In the genomic region with DNA sequence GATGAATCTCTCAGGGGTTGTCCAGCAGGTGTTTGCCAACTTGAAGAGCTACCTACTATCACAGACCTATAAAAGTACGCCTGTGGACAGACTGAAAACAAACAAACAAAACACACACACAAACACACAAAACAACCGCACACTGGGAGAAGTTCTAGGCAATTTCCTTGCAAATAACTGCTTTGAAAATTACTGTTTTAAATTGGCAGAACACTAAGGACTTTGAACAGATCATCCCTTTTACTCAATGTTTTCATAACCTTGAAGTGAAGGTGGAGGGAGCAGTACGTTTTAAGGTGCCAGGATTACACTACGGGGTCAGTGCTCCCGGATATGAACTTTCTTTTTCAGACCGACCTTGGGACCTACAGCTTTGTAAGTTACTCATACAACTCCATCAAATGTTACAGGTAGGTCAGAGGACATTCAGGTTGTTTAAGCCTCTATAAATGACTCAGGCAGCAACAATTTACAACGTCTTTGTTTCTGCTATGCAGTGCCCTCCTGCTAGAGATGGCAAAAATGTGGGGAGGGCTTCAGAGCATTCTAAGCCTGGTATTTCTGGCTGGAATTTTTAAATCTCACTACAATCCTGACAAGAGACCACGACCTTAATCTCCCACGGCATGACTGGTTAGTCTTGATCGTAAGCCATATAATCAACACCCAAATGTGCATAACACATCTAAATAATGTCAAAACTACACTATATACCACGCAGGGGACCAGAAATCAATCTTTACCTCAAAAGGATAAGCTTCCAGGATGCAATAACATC, we compare ENCODE assay signal across 8 cellular contexts. TPM values are rescaled to one million over a fixed set of nuclear protein-coding genes. Genes with fewer than 3 reads are reported as not detected.
DNase-seq lines count a peak whose midpoint lies in the region; ATAC-seq and TF ChIP-seq lines count a peak whose summit lies in the region.

No MANE protein-coding gene starts in this region.

- no peak for DNase-seq in lower lobe of right lung
- DNase-seq in NCI-H524 treated with DMSO at 0.1 percent for 48 hours (lab: John Stamatoyannopoulos, UW), result no peak

- peak overlapping the region; percentile 84 to 99 (median 95) for H3K4me3 ChIP-seq in BLaER1 treated with 17β-estradiol and CSF1 and Interleukin-3, amounts not matched to agents 10 nM and 100 nM
- H3K4me3 ChIP-seq in lower lobe of right lung (peak overlapping the region; percentile 92), urinary bladder (ENCODE audit: low read depth, low read length) (peak overlapping the region; percentile 96)

- no peak for ATAC-seq in lower lobe of right lung
- ATAC-seq in HG03378 (IDR thresholded peaks at IDR 0.05; ENCODE audit: unreplicated experiment), result no peak
- ATAC-seq in HG02852 (IDR thresholded peaks at IDR 0.05; ENCODE audit: unreplicated experiment), result no peak

- peaks cover 27 to 32% (median 28%) of the 10 kb centered on the region in 11 experiments for H3K36me3 ChIP-seq in BLaER1 treated with 17β-estradiol and CSF1 and Interleukin-3, amounts not matched to agents 10 nM and 100 nM
- H3K36me3 ChIP-seq in lower lobe of right lung, result peaks cover 22% of the 10 kb centered on the region
- H3K36me3 ChIP-seq in urinary bladder (ENCODE audit: insufficient read depth), result peaks cover 3% of the 10 kb centered on the region

- H3K27me3 ChIP-seq in BLaER1 treated with 17β-estradiol and CSF1 and Interleukin-3, amounts not matched to agents 10 nM and 100 nM, result no peaks in the 10 kb centered on the region
- H3K27me3 ChIP-seq in lower lobe of right lung (ENCODE audit: low read depth), result no peaks in the 10 kb centered on the region

- H3K9me3 ChIP-seq in BLaER1 treated with 17β-estradiol and CSF1 and Interleukin-3, amounts not matched to agents 10 nM and 100 nM (replicated peaks in 1 of 11), result no peaks in the 10 kb centered on the region
- no peaks in the 10 kb centered on the region for H3K9me3 ChIP-seq in lower lobe of right lung

- H3K36me3 Mint-ChIP-seq in IgD-negative memory B cell, result no peaks in the 10 kb centered on the region
- peaks cover 23% of the 10 kb centered on the region for H3K36me3 Mint-ChIP-seq in brain

- peak overlapping the region; percentile 90 to 96 (median 93) for H3K4me3 Mint-ChIP-seq in IgD-negative memory B cell
- peak overlapping the region; percentile 87 to 90 (median 88) for H3K4me3 Mint-ChIP-seq in brain

- peak overlapping the region; percentile 64 to 98 (median 97); a peak in 20 of 22 replicates for H3K27ac ChIP-seq in BLaER1 treated with 17β-estradiol and CSF1 and Interleukin-3, amounts not matched to agents 10 nM and 100 nM
- H3K27ac ChIP-seq in lower lobe of right lung (peak overlapping the region; percentile 98), urinary bladder (ENCODE audit: low read depth) (peak overlapping the region; percentile 80)

- 43% methylated on average over 11 of the region's 11 CpGs for WGBS in urinary bladder

- H3K4me1 ChIP-seq in BLaER1 treated with 17β-estradiol and CSF1 and Interleukin-3, amounts not matched to agents 10 nM and 100 nM, result peaks cover 40 to 80% (median 74%) of the 10 kb centered on the region in 10 experiments
- peaks cover 38% of the 10 kb centered on the region for H3K4me1 ChIP-seq in lower lobe of right lung
- H3K4me1 ChIP-seq in urinary bladder (ENCODE audit: insufficient read depth), result no peaks in the 10 kb centered on the region

- H3K27ac Mint-ChIP-seq in IgD-negative memory B cell (peak overlapping the region; percentile 73 to 81 (median 76)), brain (peak overlapping the region; percentile 64 to 94 (median 86))

- H3K9me3 Mint-ChIP-seq in IgD-negative memory B cell (no peaks in the 10 kb centered on the region), brain (no peaks in the 10 kb centered on the region)

- peaks cover 32 to 36% (median 35%) of the 10 kb centered on the region in 11 experiments for H4K20me1 ChIP-seq in BLaER1 treated with 17β-estradiol and CSF1 and Interleukin-3, amounts not matched to agents 10 nM and 100 nM

- peaks cover 28 to 30% (median 29%) of the 10 kb centered on the region in 3 donors for H3K4me1 Mint-ChIP-seq in IgD-negative memory B cell
- H3K4me1 Mint-ChIP-seq in brain, result peaks cover 40% of the 10 kb centered on the region

- H3K4me2 ChIP-seq in BLaER1 treated with 17β-estradiol and CSF1 and Interleukin-3, amounts not matched to agents 10 nM and 100 nM, result peak overlapping the region; percentile 83 to 97 (median 93)

- H3K27me3 Mint-ChIP-seq in IgD-negative memory B cell, result no peaks in the 10 kb centered on the region
- H3K27me3 Mint-ChIP-seq in brain, result peaks cover 8% of the 10 kb centered on the region

- TF ChIP-seq CTCF in brain (conservative IDR thresholded peaks at IDR 0.05) (no peak), lower lobe of right lung (IDR thresholded peaks at IDR 0.05) (no peak)

- intact Hi-C loops in lower lobe of right lung (cut with DNase I), result no loop called here

- H3K9ac ChIP-seq in BLaER1 treated with 17β-estradiol and CSF1 and Interleukin-3, amounts not matched to agents 10 nM and 100 nM, result peak overlapping the region; percentile 79 to 99 (median 97)

RNA-seq across cellular contexts. Expression of a gene that starts 1.4 kb away (rescaled TPM):
- polyA plus RNA-seq in IgD-negative memory B cell (19.3 TPM), brain (ENCODE audit: insufficient read depth, low read depth, low replicate concordance) (32.6 TPM), urinary bladder (19.6 TPM)
- total RNA-seq in lower lobe of right lung (43.5 TPM), urinary bladder (59.7 TPM)

RNA-seq across cellular contexts. Expression of a gene that starts 59.9 kb away (rescaled TPM):
- polyA plus RNA-seq in IgD-negative memory B cell, result 39.7 TPM
- 55.0 TPM for polyA plus RNA-seq in brain (ENCODE audit: insufficient read depth, low read depth, low replicate concordance)
- 23.0 TPM for total RNA-seq in lower lobe of right lung
- 3.4 TPM for total RNA-seq in urinary bladder
- 46.0 TPM for polyA plus RNA-seq in urinary bladder
